Comparison of ENCODE assay signal across 9 cellular contexts in genomic region chr11:61295596-61295926, GRCh38. TPM values are rescaled to one million over a fixed set of nuclear protein-coding genes. Genes with fewer than 3 reads are reported as not detected.
DNase-seq lines count a peak whose midpoint lies in the region; ATAC-seq and TF ChIP-seq lines count a peak whose summit lies in the region.
"Had no signal": no experiment of that assay in that cellular context is flagged by ENCODE, and none has a peak within 500 bp of the region (broad histone marks: within the 10 kb centered on the region; RNA-seq: fewer than 3 reads in every experiment).

No MANE protein-coding gene starts in this region.

- TF ChIP-seq CTCF in epithelial cell of proximal tubule (conservative IDR thresholded peaks at IDR 0.05; ENCODE audit: low read depth, low read length) (no peak), prostate gland (IDR thresholded peaks at IDR 0.05) (no peak), lower leg skin (IDR thresholded peaks at IDR 0.05) (no peak)

- H3K4me1 ChIP-seq in prostate gland (replicated peaks) = peaks cover 5% of the 10 kb centered on the region

- H3K27me3 ChIP-seq in prostate gland (replicated peaks; ENCODE audit: insufficient read depth) = no peaks in the 10 kb centered on the region

- H3K36me3 ChIP-seq in prostate gland = peaks cover 0 to 5% of the 10 kb centered on the region in 2 donors

- WGBS in prostate gland = 59% methylated on average over 12 of the region's 12 CpGs
- 52 to 56% methylated on average over 10 to 12 of the region's 12 CpGs for WGBS in lower leg skin, 2 donors

- TF ChIP-seq POLR2A in prostate gland (IDR thresholded peaks at IDR 0.05) (no peak), lower leg skin (IDR thresholded peaks at IDR 0.05) (no peak)

- ATAC-seq in GM19397 (IDR thresholded peaks at IDR 0.05; ENCODE audit: unreplicated experiment) (no peak), HG02870 (IDR thresholded peaks at IDR 0.05; ENCODE audit: unreplicated experiment) (no peak)

- H3K27ac ChIP-seq in prostate gland = peak overlapping the region in 1 of 2 donors; percentile 57

- intact Hi-C loops in prostate gland (cut with DNase I) (no loop called here), lower leg skin (cut with DNase I; ENCODE audit: low total_unique reads) (no loop called here)

- H3K9me3 ChIP-seq in prostate gland = no peaks in the 10 kb centered on the region

- DNase-seq in DMS 273 treated with DMSO at 0.1 percent for 48 hours (lab: John Stamatoyannopoulos, UW) = peak; percentile 22
- peak; percentile 30 for DNase-seq in NAMALWA (ENCODE audit: low spot score)
- DNase-seq in epithelial cell of proximal tubule (ENCODE audit: low read depth) = no peak
- no peak for DNase-seq in prostate gland (ENCODE audit: low spot score)
- no peak for DNase-seq in lower leg skin (ENCODE audit: low spot score in 2 of 2)
- no peak for DNase-seq in activated CD8-positive, alpha-beta memory T cell treated with anti-CD3 and anti-CD28 coated beads, Interleukin-2, amount 50 U/mL, for 4 hours

- peak overlapping the region; percentile 63 for H3K4me3 ChIP-seq in epithelial cell of proximal tubule (ENCODE audit: low read depth, low read length)
- H3K4me3 ChIP-seq in prostate gland = peak overlapping the region; percentile 39 to 50
- no peak overlapping the region for H3K4me3 ChIP-seq in lower leg skin (ENCODE audit: low read depth, poor library complexity, severe bottlenecking)

RNA-seq across cellular contexts. Expression of gene VWCE, which starts 0.4 kb away (rescaled TPM):
- total RNA-seq in epithelial cell of proximal tubule = 0.65 and 3.5 TPM in 2 replicates
- 1 to 10 TPM; 2.0 to 4.3 TPM for total RNA-seq in prostate gland
- total RNA-seq in lower leg skin = under 1 TPM in 2 of 4 donors, not detected in 2; 0.22 to 0.68 TPM

RNA-seq across cellular contexts. Expression of gene DDB1, which starts 37.3 kb away (rescaled TPM):
- total RNA-seq in epithelial cell of proximal tubule (175 and 218 TPM in 2 replicates), prostate gland (100 to 1,000 TPM; 179 to 253 TPM), lower leg skin (100 to 1,000 TPM; 166 to 204 (median 185) TPM)

RNA-seq across cellular contexts. Expression of gene TKFC, which starts 37.5 kb away (rescaled TPM):
- total RNA-seq in epithelial cell of proximal tubule (22.3 and 22.9 TPM in 2 replicates), prostate gland (10 to 100 TPM; 52.8 to 79.3 TPM), lower leg skin (10 to 100 TPM; 26.6 to 37.3 (median 33.1) TPM)

RNA-seq across cellular contexts. Expression of gene PGA5, which starts 54.6 kb away (rescaled TPM):
- total RNA-seq in epithelial cell of proximal tubule (not detected in 2 replicates), prostate gland (not detected), lower leg skin (not detected)
- total RNA-seq: ureter had no signal

Comparison
In these comparisons a context has a peak if more than half of its experiments do, and no peak if none do; other contexts are left out.
1. DNase-seq: peak in DMS 273 treated with DMSO at 0.1 percent for 48 hours (single experiment) and NAMALWA (single experiment); none in epithelial cell of proximal tubule (single experiment), prostate gland (single experiment), lower leg skin (0 of 2) and activated CD8-positive, alpha-beta memory T cell treated with anti-CD3 and anti-CD28 coated beads, Interleukin-2, amount 50 U/mL, for 4 hours (single experiment).